In genomic region chr9:133184971-133185370, GRCh38 we compare ENCODE assay signal across 8 cellular contexts. TPM values are rescaled to one million over a fixed set of nuclear protein-coding genes. Genes with fewer than 3 reads are reported as not detected.
DNase-seq lines count a peak whose midpoint lies in the region; ATAC-seq and TF ChIP-seq lines count a peak whose summit lies in the region.

No MANE protein-coding gene starts in this region.

- no TSS peak for BruUV-seq in mammary epithelial cell (replicated peaks; lab: Mats Ljungman, UMichigan)

- peak; percentile 63 to 76 for TF ChIP-seq CTCF in mammary epithelial cell (conservative IDR thresholded peaks at IDR 0.05 in 1 of 2, IDR thresholded peaks at IDR 0.05 in 1 of 2; ENCODE audit: extremely low read depth in 1 of 2, insufficient read depth in 1 of 2, low read depth in 1 of 2, low read length in 2 of 2)

- no peak overlapping the region for H3K27ac ChIP-seq in mammary epithelial cell (ENCODE audit: insufficient read depth, low read depth, low read length)

- no peak overlapping the region for H3K9ac ChIP-seq in mammary epithelial cell (ENCODE audit: insufficient read depth, low read length)

- CTCF ChIA-PET in mammary epithelial cell (lab: Charles Lee; ENCODE audit: low non-redundant PET): no interaction called here

- intact Hi-C loops in mammary epithelial cell (cut with micrococcal nuclease): no loop called here

- H3K27ac Mint-ChIP-seq in stimulated activated naive B cell treated with anti-CD40 and anti-IgM and Interleukin-4, amounts not matched to agents 10 μg/mL and 1 μg/mL and 100 μg/mL, for 72 hours: no peak overlapping the region

- H3K9me3 ChIP-seq in mammary epithelial cell (replicated peaks; ENCODE audit: insufficient read depth, low read length): no peaks in the 10 kb centered on the region

- peak; percentile 53 for DNase-seq in NCI-H2107 treated with DMSO at 0.1 percent for 48 hours (lab: John Stamatoyannopoulos, UW; ENCODE audit: unreplicated experiment)
- no peak for DNase-seq in NCI-H2107 (lab: John Stamatoyannopoulos, UW)
- peak; percentile 80 for DNase-seq in M059J (ENCODE audit: low read depth)
- peak; percentile 88 for DNase-seq in RPMI8226
- peak; percentile 75 for DNase-seq in mammary epithelial cell
- peak; percentile 73 for DNase-seq in kidney glomerular epithelial cell (lab: John Stamatoyannopoulos, UW)
- DNase-seq in stimulated activated naive B cell treated with anti-CD40 and anti-IgM and Interleukin-4, amounts not matched to agents 10 μg/mL and 1 μg/mL and 100 μg/mL, for 72 hours: no peak

- H3K27me3 ChIP-seq in mammary epithelial cell (ENCODE audit: insufficient read depth, low read length): peaks cover 2% of the 10 kb centered on the region

- H3K9me3 Mint-ChIP-seq in stimulated activated naive B cell treated with anti-CD40 and anti-IgM and Interleukin-4, amounts not matched to agents 10 μg/mL and 1 μg/mL and 100 μg/mL, for 72 hours: no peaks in the 10 kb centered on the region

- H3K4me1 ChIP-seq in mammary epithelial cell (ENCODE audit: insufficient read depth, low read length): no peaks in the 10 kb centered on the region

- H3K4me2 ChIP-seq in mammary epithelial cell (ENCODE audit: insufficient read depth, low read depth, low read length): no peak overlapping the region

- under 1% methylated on average over 7 of the region's 8 CpGs for WGBS in mammary epithelial cell (ENCODE audit: low coverage, missing lambda C conversion rate)

- no peak overlapping the region for H3K4me3 ChIP-seq in mammary epithelial cell (replicated peaks in 1 of 3; ENCODE audit: insufficient read depth in 1 of 3, low read depth in 2 of 3, low read length in 3 of 3)

- no peaks in the 10 kb centered on the region for H4K20me1 ChIP-seq in mammary epithelial cell (ENCODE audit: insufficient read depth, low read length)

- H3K4me1 Mint-ChIP-seq in stimulated activated naive B cell treated with anti-CD40 and anti-IgM and Interleukin-4, amounts not matched to agents 10 μg/mL and 1 μg/mL and 100 μg/mL, for 72 hours: peaks cover 7 to 10% of the 10 kb centered on the region in 2 donors

- ATAC-seq in stimulated activated naive B cell treated with anti-CD40 and anti-IgM and Interleukin-4, amounts not matched to agents 10 μg/mL and 1 μg/mL and 100 μg/mL, for 72 hours (replicated peaks): peak; percentile 38 to 45
- ATAC-seq in GM19467 (IDR thresholded peaks at IDR 0.05; ENCODE audit: unreplicated experiment): no peak

- no peaks in the 10 kb centered on the region for H3K79me2 ChIP-seq in mammary epithelial cell (ENCODE audit: insufficient read depth, low read length)

- no peaks in the 10 kb centered on the region for H3K36me3 Mint-ChIP-seq in stimulated activated naive B cell treated with anti-CD40 and anti-IgM and Interleukin-4, amounts not matched to agents 10 μg/mL and 1 μg/mL and 100 μg/mL, for 72 hours

- H3K4me3 Mint-ChIP-seq in stimulated activated naive B cell treated with anti-CD40 and anti-IgM and Interleukin-4, amounts not matched to agents 10 μg/mL and 1 μg/mL and 100 μg/mL, for 72 hours: peak overlapping the region in 1 of 2 donors; percentile 39

- H3K27me3 Mint-ChIP-seq in stimulated activated naive B cell treated with anti-CD40 and anti-IgM and Interleukin-4, amounts not matched to agents 10 μg/mL and 1 μg/mL and 100 μg/mL, for 72 hours: peaks cover 28 to 43% of the 10 kb centered on the region in 2 donors

- no peak overlapping the region for H2AFZ ChIP-seq in mammary epithelial cell (ENCODE audit: low read depth, low read length)

- H3K36me3 ChIP-seq in mammary epithelial cell (ENCODE audit: insufficient read depth, low read length): no peaks in the 10 kb centered on the region

- in situ Hi-C loops in mammary epithelial cell (cut with MboI; ENCODE audit: low sequenced_read_pairs in 2 of 2): loop anchor here (5.0 to 10.0 kb wide), 5 partner anchors 137 to 302 kb away; partner anchors contain the start of gene SURF6 (in 1 of the 2)

- dilution Hi-C loops in mammary epithelial cell (cut with HindIII; ENCODE audit: low sequenced_read_pairs): loop anchor here (5.0 kb wide), 1 partner anchor 92 kb away; the partner anchor contains the start of gene ABO

RNA-seq across cellular contexts. Expression of gene GBGT1, which starts 21.3 kb away (rescaled TPM):
- 0.05 and 0.44 TPM in 2 replicates for total RNA-seq in M059J (2014; rRNA removed; shearing (Covaris generic))
- 1 to 10 TPM in 1 of 2 donors, under 1 TPM in 1; 0.83 to 1.7 TPM for total RNA-seq in mammary epithelial cell
- 0.78 TPM for polyA plus RNA-seq in mammary epithelial cell
- polyA minus RNA-seq in mammary epithelial cell: not detected

RNA-seq across cellular contexts. Expression of gene OBP2B, which starts 24.1 kb away (rescaled TPM):
- total RNA-seq in M059J (2014; rRNA removed; shearing (Covaris generic)): not detected in 2 replicates
- under 1 TPM in 1 of 2 donors, not detected in 1; 0.50 TPM for total RNA-seq in mammary epithelial cell
- polyA plus RNA-seq in mammary epithelial cell: 0.12 TPM
- not detected for polyA minus RNA-seq in mammary epithelial cell

Comparison
In these comparisons a context has a peak if more than half of its experiments do, and no peak if none do; other contexts are left out.
1. DNase-seq: peak in NCI-H2107 treated with DMSO at 0.1 percent for 48 hours (single experiment), M059J (single experiment), RPMI8226 (single experiment), mammary epithelial cell (single experiment) and kidney glomerular epithelial cell (single experiment); none in NCI-H2107 (single experiment) and stimulated activated naive B cell treated with anti-CD40 and anti-IgM and Interleukin-4, amounts not matched to agents 10 μg/mL and 1 μg/mL and 100 μg/mL, for 72 hours (single experiment).